In genomic region chr1:81838600-81839218, GRCh38 we compare ENCODE assay signal across 25 cellular contexts. TPM values are rescaled to one million over a fixed set of nuclear protein-coding genes. Genes with fewer than 3 reads are reported as not detected.
DNase-seq lines count a peak whose midpoint lies in the region; ATAC-seq, FAIRE-seq and TF ChIP-seq lines count a peak whose summit lies in the region.
"Had no signal": no experiment of that assay in that cellular context is flagged by ENCODE, and none has a peak within 500 bp of the region (broad histone marks: within the 10 kb centered on the region; RNA-seq: fewer than 3 reads in every experiment).

No MANE protein-coding gene starts in this region.

- intact Hi-C loops in activated naive CD4-positive, alpha-beta T cell treated with anti-CD3 and anti-CD28 coated beads for 36 hours (cut with micrococcal nuclease), result no loop called here

- H3K4me3 ChIP-seq in A549 (no peak overlapping the region), HEK293 (ENCODE audit: low read depth, low read length) (no peak overlapping the region), astrocyte (ENCODE audit: insufficient read depth, low read depth, low read length) (no peak overlapping the region)
- H3K4me3 ChIP-seq: BLaER1 treated with 17β-estradiol and CSF1 and Interleukin-3, amounts not matched to agents 10 nM and 100 nM; GM12878; GM23338 had no signal

- DNase-seq in A549 (ENCODE audit: low read depth in 1 of 2, low spot score in 1 of 2), result no peak
- no peak for DNase-seq in astrocyte (ENCODE audit: low read depth)
- no peak for DNase-seq in nephron progenitor cell
- DNase-seq in activated naive CD4-positive, alpha-beta T cell treated with anti-CD3 and anti-CD28 coated beads for 36 hours, result no peak
- DNase-seq in hippocampal formation (lab: John Stamatoyannopoulos, UW), result no peak
- DNase-seq: ACHN; AML-193; BE2C; CD4-positive, alpha-beta T cell; CD8-positive, alpha-beta memory T cell; DMS 273 treated with DMSO at 0.1 percent for 48 hours; DMS79; EL; GDM1; HCEC 1CT had no signal

- H3K4me1 Mint-ChIP-seq in astrocyte (ENCODE audit: low read depth, unreplicated experiment), result peaks cover 30% of the 10 kb centered on the region
- H3K4me1 Mint-ChIP-seq in nephron progenitor cell, result peaks cover 32% of the 10 kb centered on the region
- no peaks in the 10 kb centered on the region for H3K4me1 Mint-ChIP-seq in activated naive CD4-positive, alpha-beta T cell treated with anti-CD3 and anti-CD28 coated beads for 36 hours (ENCODE audit: low read depth)
- H3K4me1 Mint-ChIP-seq: CD14-positive monocyte; CD8-positive, alpha-beta memory T cell had no signal

- TF ChIP-seq POLR2A in A549 (IDR thresholded peaks at IDR 0.05; ENCODE audit: low read length), result no peak

- CTCF ChIA-PET in A549 (lab: Yijun Ruan, JAX) (no interaction called here), HEK293 (lab: Yijun Ruan, JAX) (no interaction called here)
- CTCF ChIA-PET in activated naive CD4-positive, alpha-beta T cell treated with anti-CD3 and anti-CD28 coated beads for 36 hours (lab: Charles Lee), result no interaction called here

- FAIRE-seq in A549 (lab: Jason Lieb, UNC) (no peak), astrocyte (lab: Jason Lieb, UNC) (peak; percentile 37)
- FAIRE-seq: A204.1, D721Med, GM12878 had no signal

- no peaks in the 10 kb centered on the region for H3K27me3 Mint-ChIP-seq in astrocyte (ENCODE audit: low read depth, unreplicated experiment)
- no peaks in the 10 kb centered on the region for H3K27me3 Mint-ChIP-seq in nephron progenitor cell (ENCODE audit: low read depth, poor library complexity)
- no peaks in the 10 kb centered on the region for H3K27me3 Mint-ChIP-seq in activated naive CD4-positive, alpha-beta T cell treated with anti-CD3 and anti-CD28 coated beads for 36 hours (ENCODE audit: low read depth)
- H3K27me3 Mint-ChIP-seq: CD4-positive, alpha-beta T cell; CD8-positive, alpha-beta memory T cell had no signal

- H3K9ac ChIP-seq in astrocyte (ENCODE audit: low read length), result no peak overlapping the region
- H3K9ac ChIP-seq: BLaER1 treated with 17β-estradiol and CSF1 and Interleukin-3, amounts not matched to agents 10 nM and 100 nM had no signal

- no peak for TF ChIP-seq CTCF in A549 (IDR thresholded peaks at IDR 0.05)
- no peak for TF ChIP-seq CTCF in HEK293 (tag by site-specific recombination; IDR thresholded peaks at IDR 0.05)
- TF ChIP-seq CTCF in astrocyte (IDR thresholded peaks at IDR 0.05; ENCODE audit: insufficient read depth, low read depth, low read length), result no peak
- TF ChIP-seq CTCF in nephron progenitor cell (IDR thresholded peaks at IDR 0.05), result no peak

- H3K36me3 Mint-ChIP-seq in astrocyte (ENCODE audit: low read depth, unreplicated experiment) (peaks cover 3% of the 10 kb centered on the region), nephron progenitor cell (ENCODE audit: low read depth) (peaks cover 58% of the 10 kb centered on the region)
- no peaks in the 10 kb centered on the region for H3K36me3 Mint-ChIP-seq in activated naive CD4-positive, alpha-beta T cell treated with anti-CD3 and anti-CD28 coated beads for 36 hours (ENCODE audit: low read depth)
- H3K36me3 Mint-ChIP-seq: CD14-positive monocyte; CD8-positive, alpha-beta memory T cell had no signal

- H3K36me3 ChIP-seq in HEK293 (ENCODE audit: control insufficient read depth in 2 of 2, insufficient read depth in 1 of 2, low read length in 2 of 2) (no peaks in the 10 kb centered on the region; a peak in 1 of 3 replicates), astrocyte (ENCODE audit: insufficient read depth, low read length) (no peaks in the 10 kb centered on the region)
- H3K36me3 ChIP-seq: BE2C; BLaER1 treated with 17β-estradiol and CSF1 and Interleukin-3, amounts not matched to agents 10 nM and 100 nM had no signal

- H3K4me1 ChIP-seq in A549 (peaks cover 15% of the 10 kb centered on the region; the same call in 2 of the 3 replicates), HEK293 (ENCODE audit: control insufficient read depth, insufficient read depth, low read length) (peaks cover 34% of the 10 kb centered on the region), astrocyte (ENCODE audit: insufficient read depth, low read length) (peaks cover 13% of the 10 kb centered on the region)

- POLR2A ChIA-PET in A549 (lab: Yijun Ruan, JAX), result no interaction called here
- POLR2A ChIA-PET in HEK293 (lab: Yijun Ruan, JAX), result no interaction called here

- H3K4me3 Mint-ChIP-seq in astrocyte (ENCODE audit: unreplicated experiment) (no peak overlapping the region), nephron progenitor cell (no peak overlapping the region)
- no peak overlapping the region for H3K4me3 Mint-ChIP-seq in activated naive CD4-positive, alpha-beta T cell treated with anti-CD3 and anti-CD28 coated beads for 36 hours
- H3K4me3 Mint-ChIP-seq: CD14-positive monocyte; CD4-positive, alpha-beta T cell; CD8-positive, alpha-beta memory T cell; GM23338 had no signal

- H3K9me3 Mint-ChIP-seq in astrocyte (ENCODE audit: unreplicated experiment), result no peaks in the 10 kb centered on the region
- peaks cover 10% of the 10 kb centered on the region for H3K9me3 Mint-ChIP-seq in nephron progenitor cell
- no peaks in the 10 kb centered on the region for H3K9me3 Mint-ChIP-seq in activated naive CD4-positive, alpha-beta T cell treated with anti-CD3 and anti-CD28 coated beads for 36 hours
- H3K9me3 Mint-ChIP-seq: GM23338 had no signal

- H3K79me2 ChIP-seq in astrocyte (ENCODE audit: insufficient read depth, low read length), result no peaks in the 10 kb centered on the region

- no peak overlapping the region for H3K27ac ChIP-seq in A549
- H3K27ac ChIP-seq in HEK293 (ENCODE audit: extremely low read depth, low read depth, low read length), result no peak overlapping the region
- H3K27ac ChIP-seq in astrocyte (ENCODE audit: low read depth, low read length), result no peak overlapping the region
- H3K27ac ChIP-seq: 22Rv1; BLaER1 treated with 17β-estradiol and CSF1 and Interleukin-3, amounts not matched to agents 10 nM and 100 nM had no signal

- H4K20me1 ChIP-seq in astrocyte (ENCODE audit: insufficient read depth, low read length), result peaks cover 6% of the 10 kb centered on the region
- H4K20me1 ChIP-seq: BLaER1 treated with 17β-estradiol and CSF1 and Interleukin-3, amounts not matched to agents 10 nM and 100 nM had no signal

- no peak for TF ChIP-seq EP300 in A549 (IDR thresholded peaks at IDR 0.05)

- no peak overlapping the region for H3K27ac Mint-ChIP-seq in astrocyte (ENCODE audit: unreplicated experiment)
- H3K27ac Mint-ChIP-seq in nephron progenitor cell, result peak overlapping the region; percentile 48
- H3K27ac Mint-ChIP-seq in activated naive CD4-positive, alpha-beta T cell treated with anti-CD3 and anti-CD28 coated beads for 36 hours, result no peak overlapping the region
- H3K27ac Mint-ChIP-seq: CD14-positive monocyte; CD4-positive, alpha-beta T cell; CD8-positive, alpha-beta memory T cell; GM23338 had no signal

- TF ChIP-seq RAD21 in A549 (conservative IDR thresholded peaks at IDR 0.05 in 1 of 2, IDR thresholded peaks at IDR 0.05 in 1 of 2), result no peak

- ATAC-seq in A549 (no peak), HG03039 (IDR thresholded peaks at IDR 0.05; ENCODE audit: unreplicated experiment) (no peak), GM21529 (IDR thresholded peaks at IDR 0.05; ENCODE audit: unreplicated experiment) (no peak)
- ATAC-seq: GM12878, GM23338 had no signal

- 70% methylated on average over 2 of the region's 2 CpGs for WGBS in A549 (ENCODE audit: missing lambda C conversion rate)

- H3K4me2 ChIP-seq in A549 (0 out of 3 replicates have a peak overlapping the region, but pooled peaks have one; percentile 13), astrocyte (ENCODE audit: low read length) (no peak overlapping the region)
- H3K4me2 ChIP-seq: BLaER1 treated with 17β-estradiol and CSF1 and Interleukin-3, amounts not matched to agents 10 nM and 100 nM; GM23338 had no signal

- H3K9me3 ChIP-seq in A549 (no peaks in the 10 kb centered on the region), HEK293 (ENCODE audit: control insufficient read depth, insufficient read depth, low read depth, low read length) (no peaks in the 10 kb centered on the region), astrocyte (ENCODE audit: insufficient read depth, low read depth, low read length) (no peaks in the 10 kb centered on the region)
- H3K9me3 ChIP-seq: BE2C; BLaER1 treated with 17β-estradiol and CSF1 and Interleukin-3, amounts not matched to agents 10 nM and 100 nM had no signal

- no peak overlapping the region for H2AFZ ChIP-seq in astrocyte (ENCODE audit: low read depth, low read length)
- H2AFZ ChIP-seq: GM23338 had no signal

- H3K27me3 ChIP-seq in astrocyte (ENCODE audit: insufficient read depth, low read length), result no peaks in the 10 kb centered on the region
- H3K27me3 ChIP-seq: BE2C had no signal

TF ChIP-seq in A549, 52 proteins besides CTCF, POLR2A, EP300 and RAD21 (continues in another document):
- no peak for TF ChIP-seq ZNF302 (CRISPR knock-in tag; IDR thresholded peaks at IDR 0.05)
- no peak for TF ChIP-seq RNF2 (IDR thresholded peaks at IDR 0.05; ENCODE audit: borderline replicate concordance, low read depth)
- TF ChIP-seq EHMT2 (IDR thresholded peaks at IDR 0.05; ENCODE audit: low read depth), result no peak
- TF ChIP-seq CBX2 (IDR thresholded peaks at IDR 0.05; ENCODE audit: borderline replicate concordance, low read depth), result no peak
- TF ChIP-seq HDAC2 (IDR thresholded peaks at IDR 0.05), result no peak
- TF ChIP-seq SREBF2 (IDR thresholded peaks at IDR 0.05), result no peak
- no peak for TF ChIP-seq HOXA7 (CRISPR knock-in tag; IDR thresholded peaks at IDR 0.05)

TF ChIP-seq in HEK293, 187 proteins besides CTCF, POLR2A, EP300 and RAD21 (continues in another document):
- TF ChIP-seq BCL6B (tag by site-specific recombination; IDR thresholded peaks at IDR 0.05), result peak; percentile 64; the same call in 1 of the 2 replicates

RNA-seq across cellular contexts. Expression of gene ADGRL2, which starts 38.0 kb away (rescaled TPM):
- 24.1 and 38.7 TPM in 2 replicates for polyA plus RNA-seq in A549 (2011; rRNA removed)
- polyA plus RNA-seq in A549 (2012; cell fraction: cytosol; rRNA removed), result 7.6 and 9.7 TPM in 2 replicates
- 7.4 and 10.7 TPM in 2 replicates for polyA plus RNA-seq in A549 (2012; cell fraction: nucleus; rRNA removed)
- 10.8 to 12.8 TPM (median 11.6 TPM) in 3 replicates for polyA plus RNA-seq in A549 (2017; fragmentation: RNase III; extraction: RNeasy Plus Mini Kit Qiagen cat#74134 plus additional on column Dnase treatment)
- polyA minus RNA-seq in A549 (2011; rRNA and poly(A)+ RNA removed), result 26.0 and 42.0 TPM in 2 replicates
- total RNA-seq in astrocyte, result 103 and 126 TPM in 2 replicates
- not detected for total RNA-seq in activated naive CD4-positive, alpha-beta T cell treated with anti-CD3 and anti-CD28 coated beads for 36 hours
- total RNA-seq: CD4-positive, alpha-beta T cell; CD8-positive, alpha-beta memory T cell had no signal
- polyA plus RNA-seq: CD14-positive monocyte; CD8-positive, alpha-beta memory T cell had no signal

Comparison
In these comparisons a context has a peak if more than half of its experiments do, and no peak if none do; other contexts are left out.
1. RNA of gene ADGRL2, which starts 38.0 kb away (total RNA-seq): 103 to 126 TPM in astrocyte; not detected in activated naive CD4-positive, alpha-beta T cell treated with anti-CD3 and anti-CD28 coated beads for 36 hours; every median in the first group is over 100 times any median in the second.